11 cellular contexts compared by ENCODE assay signal in genomic region chr1:43754892-43755291, GRCh38.
"Had no signal": no experiment of that assay in that cellular context is flagged by ENCODE, and none has a peak within 500 bp of the region (broad histone marks: within the 10 kb centered on the region; RNA-seq: fewer than 3 reads in every experiment).

No MANE protein-coding gene starts in this region.

- H3K4me1 Mint-ChIP-seq: GM23338, H9 had no signal

- DNase-seq: GM23248, GOT3, H7, H9, HCEC 1CT, HFFc6 had no signal

- H3K36me3 ChIP-seq: HAP-1 had no signal

- FAIRE-seq: H1, H54 had no signal

- H3K4me3 ChIP-seq: GM23248, GM23338, HAP-1 had no signal

- H2AFZ ChIP-seq: GM23248, GM23338 had no signal

- H3K27ac Mint-ChIP-seq: GM23338, H9, HFFc6 had no signal

- H3K9ac ChIP-seq: GM23248 had no signal

- H3K9me3 Mint-ChIP-seq: GM23338, H9, HFFc6 had no signal

- H3K4me2 ChIP-seq: GM23338 had no signal

- H3K9me3 ChIP-seq: HAP-1 had no signal

- H3K4me3 Mint-ChIP-seq: GM23338, H9, HFFc6 had no signal

- H3K27ac ChIP-seq: GM23248 had no signal

- ATAC-seq: GM23338, HCT116 had no signal
